ENCODE assay signal across 17 cellular contexts in genomic region chr15:52360229-52361203, GRCh38.
DNase-seq lines count a peak whose midpoint lies in the region; ATAC-seq and TF ChIP-seq lines count a peak whose summit lies in the region.
"Had no signal": no experiment of that assay in that cellular context is flagged by ENCODE, and none has a peak within 500 bp of the region (broad histone marks: within the 10 kb centered on the region; RNA-seq: fewer than 3 reads in every experiment).

No MANE protein-coding gene starts in this region.

- H3K9me3 ChIP-seq in left lung, result no peaks in the 10 kb centered on the region
- H3K9me3 ChIP-seq in suprapubic skin, result no peaks in the 10 kb centered on the region
- H3K9me3 ChIP-seq in tibial nerve, result no peaks in the 10 kb centered on the region
- H3K9me3 ChIP-seq: Caco-2, prostate gland had no signal

- peaks cover 12% of the 10 kb centered on the region for H3K4me1 Mint-ChIP-seq in brain

- no peaks in the 10 kb centered on the region for H3K27me3 ChIP-seq in left lung
- no peaks in the 10 kb centered on the region for H3K27me3 ChIP-seq in suprapubic skin
- no peaks in the 10 kb centered on the region for H3K27me3 ChIP-seq in tibial nerve

- ATAC-seq in left lung (peak; percentile 37), GM19395 (IDR thresholded peaks at IDR 0.05; ENCODE audit: unreplicated experiment) (no peak)
- ATAC-seq: naive thymus-derived CD4-positive, alpha-beta T cell had no signal

- no peaks in the 10 kb centered on the region for H3K9me3 Mint-ChIP-seq in brain
- H3K9me3 Mint-ChIP-seq: naive thymus-derived CD4-positive, alpha-beta T cell had no signal

- peak overlapping the region in 4 of 5 experiments; percentile 8 to 77 (median 61) for H3K27ac Mint-ChIP-seq in brain

- TF ChIP-seq EP300 in suprapubic skin (IDR thresholded peaks at IDR 0.05), result no peak
- TF ChIP-seq EP300 in tibial nerve (IDR thresholded peaks at IDR 0.05), result no peak

- peaks cover 49% of the 10 kb centered on the region for H3K36me3 Mint-ChIP-seq in brain

- H3K27ac ChIP-seq in left lung (no peak overlapping the region), suprapubic skin (peak overlapping the region; percentile 2), tibial nerve (peak overlapping the region in 1 of 4 donors; percentile 58)

- H3K27me3 Mint-ChIP-seq in brain, result no peaks in the 10 kb centered on the region
- H3K27me3 Mint-ChIP-seq: naive thymus-derived CD4-positive, alpha-beta T cell had no signal

- DNase-seq in NCI-H526 treated with DMSO at 0.1 percent for 48 hours (lab: John Stamatoyannopoulos, UW) (peak; percentile 26), left lung (no peak), suprapubic skin (ENCODE audit: low spot score in 2 of 2) (no peak), HEK293T (ENCODE audit: extremely low spot score) (no peak), tibial nerve (ENCODE audit: low spot score in 2 of 2) (no peak)
- DNase-seq: activated naive CD4-positive, alpha-beta T cell treated with Interleukin-2 at 50 U/mL for 16 hours; Caco-2; naive thymus-derived CD4-positive, alpha-beta T cell; NCI-H1417; SHP77; small intestine; stimulated activated CD4-positive, alpha-beta T cell treated with anti-CD3 and anti-CD28 coated beads, Interleukin-4, amount 100 ng/mL, for 24 hours; T-helper 1 cell had no signal

- TF ChIP-seq POLR2A in suprapubic skin (IDR thresholded peaks at IDR 0.05) (no peak), tibial nerve (IDR thresholded peaks at IDR 0.05) (no peak)

- no peaks in the 10 kb centered on the region for H3K4me1 ChIP-seq in left lung
- H3K4me1 ChIP-seq in suprapubic skin, result peaks cover 11% of the 10 kb centered on the region
- peaks cover 0 to 11% (median 0%) of the 10 kb centered on the region in 4 donors for H3K4me1 ChIP-seq in tibial nerve
- H3K4me1 ChIP-seq: Caco-2 had no signal

- POLR2A ChIA-PET in HEK293T (lab: Yijun Ruan, JAX), result no interaction called here

- 69% methylated on average over 9 of the region's 9 CpGs for WGBS in suprapubic skin
- 80% methylated on average over 9 of the region's 9 CpGs for WGBS in tibial nerve, 2 donors

- no peak overlapping the region for H3K4me3 Mint-ChIP-seq in brain
- H3K4me3 Mint-ChIP-seq: naive thymus-derived CD4-positive, alpha-beta T cell had no signal

- no peak overlapping the region for H3K4me3 ChIP-seq in left lung
- no peak overlapping the region for H3K4me3 ChIP-seq in suprapubic skin
- no peak overlapping the region for H3K4me3 ChIP-seq in tibial nerve
- H3K4me3 ChIP-seq: lung, prostate gland had no signal

- TF ChIP-seq CTCF in brain (conservative IDR thresholded peaks at IDR 0.05) (no peak), left lung (IDR thresholded peaks at IDR 0.05) (no peak), suprapubic skin (IDR thresholded peaks at IDR 0.05) (no peak), tibial nerve (IDR thresholded peaks at IDR 0.05) (no peak)

- intact Hi-C loops in left lung (cut with DNase I), result no loop called here

- CTCF ChIA-PET in HEK293T (lab: Yijun Ruan, JAX), result no interaction called here

- H3K36me3 ChIP-seq in left lung (peaks cover 0 to 47% of the 10 kb centered on the region in 2 donors), suprapubic skin (peaks cover 36% of the 10 kb centered on the region), tibial nerve (peaks cover 0 to 61% (median 0%) of the 10 kb centered on the region in 3 donors)
- H3K36me3 ChIP-seq: prostate gland had no signal

TF ChIP-seq in HEK293T, 16 proteins besides CTCF, POLR2A, EP300 and RAD21:
- TF ChIP-seq L3MBTL2 (conservative IDR thresholded peaks at IDR 0.05) (no peak), CTBP1 (IDR thresholded peaks at IDR 0.05; ENCODE audit: borderline replicate concordance) (no peak), SP1 (IDR thresholded peaks at IDR 0.05) (no peak), FOXK2 (IDR thresholded peaks at IDR 0.05) (no peak), NFRKB (IDR thresholded peaks at IDR 0.05) (no peak), FOXM1 (IDR thresholded peaks at IDR 0.05; ENCODE audit: borderline replicate concordance) (no peak), BHLHE40 (IDR thresholded peaks at IDR 0.05; ENCODE audit: borderline replicate concordance) (no peak), ELF4 (IDR thresholded peaks at IDR 0.05) (no peak), FOXA1 (IDR thresholded peaks at IDR 0.05) (no peak), LEF1 (IDR thresholded peaks at IDR 0.05; ENCODE audit: borderline replicate concordance) (no peak), TARDBP (IDR thresholded peaks at IDR 0.05) (no peak), ARNT (IDR thresholded peaks at IDR 0.05) (no peak), SUZ12 (IDR thresholded peaks at IDR 0.05) (no peak), HDGF (IDR thresholded peaks at IDR 0.05; ENCODE audit: borderline replicate concordance) (no peak), ZNF384 (IDR thresholded peaks at IDR 0.05) (no peak)
- TF ChIP-seq, protein P1, sequence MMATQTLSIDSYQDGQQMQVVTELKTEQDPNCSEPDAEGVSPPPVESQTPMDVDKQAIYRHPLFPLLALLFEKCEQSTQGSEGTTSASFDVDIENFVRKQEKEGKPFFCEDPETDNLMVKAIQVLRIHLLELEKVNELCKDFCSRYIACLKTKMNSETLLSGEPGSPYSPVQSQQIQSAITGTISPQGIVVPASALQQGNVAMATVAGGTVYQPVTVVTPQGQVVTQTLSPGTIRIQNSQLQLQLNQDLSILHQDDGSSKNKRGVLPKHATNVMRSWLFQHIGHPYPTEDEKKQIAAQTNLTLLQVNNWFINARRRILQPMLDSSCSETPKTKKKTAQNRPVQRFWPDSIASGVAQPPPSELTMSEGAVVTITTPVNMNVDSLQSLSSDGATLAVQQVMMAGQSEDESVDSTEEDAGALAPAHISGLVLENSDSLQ (IDR thresholded peaks at IDR 0.05), result no peak
